Comparison of ENCODE assay signal across 8 cellular contexts in the genomic region with DNA sequence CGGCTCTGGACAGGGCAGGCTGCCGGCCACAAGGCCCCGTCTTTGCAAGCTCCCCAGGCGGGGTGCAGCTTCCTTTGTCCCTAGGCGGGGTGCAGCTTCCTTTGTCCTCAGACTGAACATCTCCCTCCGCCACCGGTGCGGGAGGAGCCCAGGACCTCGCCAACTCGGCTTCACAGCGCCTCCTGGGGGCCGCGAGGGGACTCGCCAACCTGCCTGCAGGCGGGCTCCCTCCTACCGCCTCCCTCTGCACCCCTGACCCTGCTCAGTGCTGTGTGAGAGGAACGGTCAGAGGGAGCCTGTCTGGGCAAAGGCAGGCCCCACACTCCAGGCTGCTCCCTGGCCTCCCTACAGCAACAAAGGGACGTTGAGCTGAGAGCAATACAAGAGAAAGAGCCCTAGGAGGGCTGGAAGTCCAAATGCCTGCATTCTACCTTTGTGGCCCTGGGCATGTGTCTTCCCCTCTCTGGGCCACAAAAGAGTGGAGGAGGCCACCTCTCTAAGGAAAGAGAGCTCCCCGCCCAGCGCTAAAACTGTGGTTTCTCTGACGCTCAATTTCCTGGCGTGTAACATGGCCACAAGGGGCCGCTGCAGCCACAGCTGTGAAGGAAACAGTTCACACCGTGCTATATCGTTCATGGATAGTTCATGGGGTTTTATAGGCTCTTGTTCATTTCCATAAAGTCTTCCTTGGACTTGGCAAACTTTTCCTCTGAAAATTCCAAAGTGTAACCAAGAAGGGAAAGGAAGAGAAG. TPM values are rescaled to one million over a fixed set of nuclear protein-coding genes. Genes with fewer than 3 reads are reported as not detected.
A peak's percentile ranks its signal among the peaks of the same experiment; 100 is the strongest.
DNase-seq lines count a peak whose midpoint lies in the region; ATAC-seq and TF ChIP-seq lines count a peak whose summit lies in the region.

No MANE protein-coding gene starts in this region.

- H3K36me3 ChIP-seq in upper lobe of left lung: no peaks in the 10 kb centered on the region

- H3K4me1 Mint-ChIP-seq in progenitor cell of endocrine pancreas (ENCODE audit: low read depth): peaks cover 35% of the 10 kb centered on the region

- H3K9me3 Mint-ChIP-seq in progenitor cell of endocrine pancreas (ENCODE audit: low read depth): no peaks in the 10 kb centered on the region

- H3K36me3 Mint-ChIP-seq in progenitor cell of endocrine pancreas (ENCODE audit: insufficient read depth): no peaks in the 10 kb centered on the region

- H3K4me3 ChIP-seq in upper lobe of left lung: peak overlapping the region in 3 of 4 donors; percentile 4 to 21 (median 8)

- intact Hi-C loops in left ventricle myocardium superior (cut with micrococcal nuclease): loop anchor here (10.0 kb wide), 1 partner anchor 96 kb away; no protein-coding TSS in a partner anchor

- peaks cover 15 to 19% (median 17%) of the 10 kb centered on the region in 4 donors for H3K4me1 ChIP-seq in upper lobe of left lung

- peak; percentile 70 for DNase-seq in AG09319 (ENCODE audit: extremely low read depth, low read depth)
- peak; percentile 31 for DNase-seq in NCI-H128 (lab: John Stamatoyannopoulos, UW; ENCODE audit: unreplicated experiment)
- peak; percentile 58 to 85 (median 74) for DNase-seq in T-helper 2 cell
- DNase-seq in amniotic stem cell (lab: John Stamatoyannopoulos, UW): peak; percentile 86
- DNase-seq in left ventricle myocardium superior: peak; percentile 89
- peak; percentile 85 for DNase-seq in progenitor cell of endocrine pancreas (ENCODE audit: low spot score, unreplicated experiment)
- DNase-seq in upper lobe of left lung: peak; percentile 92 to 94

- no peaks in the 10 kb centered on the region for H3K27me3 ChIP-seq in upper lobe of left lung

- peak overlapping the region; percentile 33 for H3K4me3 Mint-ChIP-seq in progenitor cell of endocrine pancreas (ENCODE audit: low read depth)

- peak overlapping the region in 3 of 4 donors; percentile 15 to 81 (median 36) for H3K27ac ChIP-seq in upper lobe of left lung

- TF ChIP-seq EP300 in upper lobe of left lung (IDR thresholded peaks at IDR 0.05): no peak

- H3K9me3 ChIP-seq in upper lobe of left lung: no peaks in the 10 kb centered on the region

- TF ChIP-seq CTCF in AG09319 (IDR thresholded peaks at IDR 0.05; ENCODE audit: low read depth, low read length) (peak; percentile 83), progenitor cell of endocrine pancreas (IDR thresholded peaks at IDR 0.05; ENCODE audit: unreplicated experiment) (peak; percentile 78), upper lobe of left lung (IDR thresholded peaks at IDR 0.05) (peak; percentile 69 to 93 (median 90))

- peak overlapping the region; percentile 94 for H3K27ac Mint-ChIP-seq in progenitor cell of endocrine pancreas

- 2 to 3% methylated on average over 19 to 25 of the region's 25 CpGs for WGBS in upper lobe of left lung, 2 donors

- no peak for TF ChIP-seq POLR2A in upper lobe of left lung (IDR thresholded peaks at IDR 0.05)

- H3K27me3 Mint-ChIP-seq in progenitor cell of endocrine pancreas: peaks cover 13% of the 10 kb centered on the region

- ATAC-seq in GM19397 (IDR thresholded peaks at IDR 0.05; ENCODE audit: unreplicated experiment): peak; percentile 69
- ATAC-seq in left ventricle myocardium superior: peak; percentile 93
- ATAC-seq in upper lobe of left lung (ENCODE audit: low FRiP score in 2 of 2): peak; percentile 91 to 95

RNA-seq across cellular contexts. Expression of a gene that starts 20.9 kb away (rescaled TPM):
- total RNA-seq in left ventricle myocardium superior: 6.8 TPM
- total RNA-seq in progenitor cell of endocrine pancreas: 398 and 429 TPM in 2 replicates
- 1,000 to 10,000 TPM in 1 of 6 donors, 100 to 1,000 TPM in 5; 235 to 1,101 (median 666) TPM for total RNA-seq in upper lobe of left lung

RNA-seq across cellular contexts. Expression of a gene that starts 22.8 kb away (rescaled TPM):
- total RNA-seq in left ventricle myocardium superior (not detected), progenitor cell of endocrine pancreas (not detected in 2 replicates), upper lobe of left lung (not detected)

RNA-seq across cellular contexts. Expression of a gene that starts 30.3 kb away (rescaled TPM):
- total RNA-seq in left ventricle myocardium superior (0.32 TPM), progenitor cell of endocrine pancreas (2.9 TPM in 2 replicates), upper lobe of left lung (10 to 100 TPM; 10.5 to 57.9 (median 19.2) TPM)

RNA-seq across cellular contexts. Expression of a gene that starts 37.7 kb away (rescaled TPM):
- total RNA-seq in left ventricle myocardium superior (not detected), progenitor cell of endocrine pancreas (not detected in 2 replicates), upper lobe of left lung (not detected)

RNA-seq across cellular contexts. Expression of a gene that starts 43.6 kb away (rescaled TPM):
- not detected for total RNA-seq in left ventricle myocardium superior
- total RNA-seq in progenitor cell of endocrine pancreas: not detected in 2 replicates
- total RNA-seq in upper lobe of left lung: 10 to 100 TPM in 1 of 6 donors, 1 to 10 TPM in 5; 1.0 to 12.1 (median 7.2) TPM

Comparison
In these comparisons a context has a peak if more than half of its experiments do, and no peak if none do; other contexts are left out.
1. Peak in every context shown above with its lines: DNase-seq, ATAC-seq, H3K4me3 ChIP-seq and H3K27ac ChIP-seq.
2. DNase-seq: peak in every context shown above with its lines; median percentile 93 in upper lobe of left lung; 89 in left ventricle myocardium superior; 86 in amniotic stem cell; 85 in progenitor cell of endocrine pancreas; 74 in T-helper 2 cell; 70 in AG09319; 31 in NCI-H128.
3. RNA of a gene that starts 20.9 kb away (total RNA-seq): 235 to 1,101 TPM in upper lobe of left lung and 398 to 429 TPM in progenitor cell of endocrine pancreas; 6.8 TPM in left ventricle myocardium superior (single experiment); every median in the first group is over 10 times any median in the second.